In the genomic region with DNA sequence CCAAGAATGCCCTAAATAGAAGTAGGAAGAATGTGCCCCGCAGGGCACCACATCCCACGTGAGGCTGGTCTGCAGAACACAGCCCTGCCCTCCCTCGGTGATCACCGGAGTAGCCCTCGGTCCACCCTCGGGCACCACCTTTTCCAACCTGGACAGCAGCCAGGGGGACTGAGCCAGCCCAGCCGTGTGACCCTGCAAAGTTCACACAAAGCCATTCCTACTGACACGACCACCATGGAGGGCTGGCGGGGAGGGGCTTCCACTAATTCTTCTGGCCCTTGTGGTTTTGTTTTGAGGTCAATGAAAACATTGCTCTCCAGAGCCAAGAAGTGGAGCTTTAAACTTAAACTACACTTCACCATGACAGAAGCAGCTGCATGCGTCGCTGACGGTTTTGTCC, we compare ENCODE assay signal across 18 cellular contexts.
"Had no signal": no experiment of that assay in that cellular context is flagged by ENCODE, and none has a peak within 500 bp of the region (broad histone marks: within the 10 kb centered on the region; RNA-seq: fewer than 3 reads in every experiment).

No MANE protein-coding gene starts in this region.

- ATAC-seq: foreskin keratinocyte; left colon; right lobe of liver; stimulated activated naive B cell treated with anti-CD40 and anti-IgM and Interleukin-4, amounts not matched to agents 10 μg/mL and 1 μg/mL and 100 μg/mL, for 72 hours had no signal

- H3K27me3 ChIP-seq: foreskin keratinocyte, right lobe of liver, uterus had no signal

- DNase-seq: activated CD4-positive, CD25-positive, alpha-beta regulatory T cell treated with anti-CD3 and anti-CD28 coated beads, Interleukin-2, amount 50 U/mL, for 72 hours; activated naive CD4-positive, alpha-beta T cell; activated naive CD8-positive, alpha-beta T cell treated with anti-CD3 and anti-CD28 coated beads for 36 hours; activated T-cell treated with anti-CD3 and anti-CD28 coated beads for 4 hours; amygdala; foreskin keratinocyte; glutamatergic neuron; hippocampal formation; left colon; mammary epithelial cell; nephron progenitor cell; occipital lobe; stimulated activated CD4-positive, alpha-beta T cell treated with anti-CD3 and anti-CD28 coated beads, Interleukin-4, amount 100 ng/mL, for 4 hours; stimulated activated naive B cell treated with anti-CD40 and anti-IgM and Interleukin-4, amounts not matched to agents 10 μg/mL and 1 μg/mL and 100 μg/mL, for 72 hours; uterus had no signal

- FAIRE-seq: islet of Langerhans had no signal

- H3K4me1 ChIP-seq: foreskin keratinocyte, right lobe of liver, uterus had no signal

- H3K27ac ChIP-seq: dorsolateral prefrontal cortex, foreskin keratinocyte, right lobe of liver, uterus had no signal

- H3K9me3 ChIP-seq: right lobe of liver, uterus had no signal

- H3K36me3 ChIP-seq: right lobe of liver, uterus had no signal

- H3K4me3 ChIP-seq: dorsolateral prefrontal cortex, right lobe of liver, uterus had no signal
